ENCODE assay signal across 24 cellular contexts in the genomic region with DNA sequence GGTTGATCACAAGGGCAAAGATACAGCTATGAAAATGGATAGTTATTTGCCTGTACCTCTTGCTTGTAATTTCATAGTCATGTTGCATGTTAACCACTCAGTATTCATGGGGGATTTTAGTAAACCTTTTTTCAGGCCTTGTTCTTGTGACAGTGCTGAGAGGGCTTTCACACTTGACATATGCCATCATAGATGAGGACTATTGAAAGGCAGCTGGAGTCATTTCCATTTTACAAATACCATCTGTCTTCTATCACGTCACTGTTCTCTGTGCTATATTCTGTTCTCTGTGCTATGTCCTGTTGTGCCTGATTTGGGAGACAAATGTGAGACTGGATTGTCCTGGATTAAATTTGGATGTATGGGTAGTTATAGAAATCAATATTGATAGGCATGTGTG.
DNase-seq lines count a peak whose midpoint lies in the region; ATAC-seq lines count a peak whose summit lies in the region.
"Had no signal": no experiment of that assay in that cellular context is flagged by ENCODE, and none has a peak within 500 bp of the region (broad histone marks: within the 10 kb centered on the region; RNA-seq: fewer than 3 reads in every experiment).

No MANE protein-coding gene starts in this region.

- 49 to 65% methylated on average over 1 of the region's 1 CpG for WGBS in esophagus, 2 donors

- H3K9me3 ChIP-seq in HUES48 (ENCODE audit: control insufficient read depth, insufficient read depth, low read length) = no peaks in the 10 kb centered on the region
- no peaks in the 10 kb centered on the region for H3K9me3 ChIP-seq in esophagus (ENCODE audit: control insufficient read depth in 2 of 2, insufficient read depth in 1 of 2, low read depth in 1 of 2, low read length in 1 of 2)
- H3K9me3 ChIP-seq: left ventricle myocardium inferior had no signal

- H3K27me3 Mint-ChIP-seq in activated CD4-positive, alpha-beta T cell treated with anti-CD3 and anti-CD28 coated beads, Interleukin-2, amount 10 ng/mL, durations not matched to agents 24 days and 14 days = no peaks in the 10 kb centered on the region

- no peaks in the 10 kb centered on the region for H3K36me3 Mint-ChIP-seq in activated CD4-positive, alpha-beta T cell treated with anti-CD3 and anti-CD28 coated beads, Interleukin-2, amount 10 ng/mL, durations not matched to agents 24 days and 14 days (ENCODE audit: low read depth)
- H3K36me3 Mint-ChIP-seq: CD4-positive, CD25-positive, alpha-beta regulatory T cell; natural killer cell; WTC11 had no signal

- DNase-seq in NCI-H524 treated with DMSO at 0.1 percent for 48 hours (lab: John Stamatoyannopoulos, UW) = peak; percentile 89
- DNase-seq in activated CD4-positive, alpha-beta T cell treated with anti-CD3 and anti-CD28 coated beads, Interleukin-2, amount 10 ng/mL, durations not matched to agents 24 days and 14 days = no peak
- no peak for DNase-seq in CD1c-positive myeloid dendritic cell (ENCODE audit: extremely low spot score)
- DNase-seq: activated CD4-positive, alpha-beta T cell treated with anti-CD3 and anti-CD28 coated beads, Interleukin-2, amount 50 U/mL, for 4 hours; activated CD8-positive, alpha-beta memory T cell treated with anti-CD3 and anti-CD28 coated beads, Interleukin-2, amount 50 U/mL, for 4 hours; CD4-positive, CD25-positive, alpha-beta regulatory T cell; effector CD8-positive, alpha-beta T cell; left ventricle myocardium inferior; midbrain; natural killer cell; NCI-H1092; NCI-H2081 treated with DMSO at 0.1 percent for 48 hours; right cardiac atrium; RPMI8226; stimulated activated naive CD4-positive, alpha-beta T cell treated with Interleukin-2 at 50 U/mL for 16 hours had no signal

- peaks cover 2% of the 10 kb centered on the region for H3K4me1 Mint-ChIP-seq in activated CD4-positive, alpha-beta T cell treated with anti-CD3 and anti-CD28 coated beads, Interleukin-2, amount 10 ng/mL, durations not matched to agents 24 days and 14 days
- H3K4me1 Mint-ChIP-seq: CD4-positive, CD25-positive, alpha-beta regulatory T cell; natural killer cell had no signal

- H3K36me3 ChIP-seq in HUES48 (ENCODE audit: control insufficient read depth, insufficient read depth, low read length) (no peaks in the 10 kb centered on the region), esophagus (ENCODE audit: control insufficient read depth in 2 of 2, insufficient read depth in 2 of 2, low read length in 1 of 2) (no peaks in the 10 kb centered on the region)
- H3K36me3 ChIP-seq: left ventricle myocardium inferior had no signal

- H3K27ac Mint-ChIP-seq in activated CD4-positive, alpha-beta T cell treated with anti-CD3 and anti-CD28 coated beads, Interleukin-2, amount 10 ng/mL, durations not matched to agents 24 days and 14 days = no peak overlapping the region
- H3K27ac Mint-ChIP-seq: activated T-helper 2 cell treated with anti-CD3 and anti-CD28 coated beads, Interferon-gamma antibody, Interleukin-2, Interleukin-4, amounts not matched to agents 10 μg/mL and 5 μg/mL and 100 μg/mL, durations not matched to agents 14 hours and 24 hours and 36 hours; CD4-positive, CD25-positive, alpha-beta regulatory T cell; natural killer cell; T-helper 2 cell treated with Interferon-gamma antibody and Interleukin-4, amounts not matched to agents 5 μg/mL and 100 μg/mL, for 36 hours; WTC11 had no signal

- intact Hi-C loops in activated CD4-positive, alpha-beta T cell treated with anti-CD3 and anti-CD28 coated beads, Interleukin-2, amount 10 ng/mL, durations not matched to agents 24 days and 14 days (cut with micrococcal nuclease) = no loop called here

- H3K27me3 ChIP-seq in HUES48 (ENCODE audit: control insufficient read depth, insufficient read depth, low read length) (no peaks in the 10 kb centered on the region), esophagus (ENCODE audit: control insufficient read depth in 1 of 2, insufficient read depth in 2 of 2, low read length in 2 of 2) (no peaks in the 10 kb centered on the region)

- no peak overlapping the region for H3K4me3 ChIP-seq in HUES48 (ENCODE audit: low read depth, low read length)
- H3K4me3 ChIP-seq in esophagus (ENCODE audit: low read depth in 1 of 2, low read length in 2 of 2) = no peak overlapping the region
- H3K4me3 ChIP-seq in skin epidermis = no peak overlapping the region
- H3K4me3 ChIP-seq: left ventricle myocardium inferior had no signal

- no peaks in the 10 kb centered on the region for H3K9me3 Mint-ChIP-seq in activated CD4-positive, alpha-beta T cell treated with anti-CD3 and anti-CD28 coated beads, Interleukin-2, amount 10 ng/mL, durations not matched to agents 24 days and 14 days

- H3K9ac ChIP-seq in HUES48 (ENCODE audit: low read depth, low read length) = no peak overlapping the region

- H3K4me1 ChIP-seq in HUES48 (ENCODE audit: control insufficient read depth, insufficient read depth, low read length) = peaks cover 5% of the 10 kb centered on the region
- peaks cover 0 to 7% of the 10 kb centered on the region in 2 donors for H3K4me1 ChIP-seq in esophagus (ENCODE audit: control insufficient read depth in 2 of 2, insufficient read depth in 2 of 2, low read length in 1 of 2)
- H3K4me1 ChIP-seq: left ventricle myocardium inferior had no signal

- H3K27ac ChIP-seq in HUES48 (ENCODE audit: low read depth, low read length) (peak overlapping the region; percentile 33), esophagus (ENCODE audit: low read depth in 2 of 2, low read length in 1 of 2) (peak overlapping the region; percentile 22 to 59), skin epidermis (peak overlapping the region in 18 of 21 experiments; percentile 19 to 83 (median 56))
- H3K27ac ChIP-seq: left ventricle myocardium inferior had no signal

- no peak for ATAC-seq in GM21529 (IDR thresholded peaks at IDR 0.05; ENCODE audit: unreplicated experiment)
- ATAC-seq in GM18498 (IDR thresholded peaks at IDR 0.05; ENCODE audit: unreplicated experiment) = no peak
- ATAC-seq: HepG2, natural killer cell, right cardiac atrium, WTC11 had no signal

- H3K4me3 Mint-ChIP-seq in activated CD4-positive, alpha-beta T cell treated with anti-CD3 and anti-CD28 coated beads, Interleukin-2, amount 10 ng/mL, durations not matched to agents 24 days and 14 days = no peak overlapping the region
- H3K4me3 Mint-ChIP-seq: CD4-positive, CD25-positive, alpha-beta regulatory T cell; natural killer cell; T-helper 2 cell treated with Interferon-gamma antibody and Interleukin-4, amounts not matched to agents 5 μg/mL and 100 μg/mL, for 36 hours; WTC11 had no signal
